ENCODE assay signal across 1 cellular context in the genomic region with DNA sequence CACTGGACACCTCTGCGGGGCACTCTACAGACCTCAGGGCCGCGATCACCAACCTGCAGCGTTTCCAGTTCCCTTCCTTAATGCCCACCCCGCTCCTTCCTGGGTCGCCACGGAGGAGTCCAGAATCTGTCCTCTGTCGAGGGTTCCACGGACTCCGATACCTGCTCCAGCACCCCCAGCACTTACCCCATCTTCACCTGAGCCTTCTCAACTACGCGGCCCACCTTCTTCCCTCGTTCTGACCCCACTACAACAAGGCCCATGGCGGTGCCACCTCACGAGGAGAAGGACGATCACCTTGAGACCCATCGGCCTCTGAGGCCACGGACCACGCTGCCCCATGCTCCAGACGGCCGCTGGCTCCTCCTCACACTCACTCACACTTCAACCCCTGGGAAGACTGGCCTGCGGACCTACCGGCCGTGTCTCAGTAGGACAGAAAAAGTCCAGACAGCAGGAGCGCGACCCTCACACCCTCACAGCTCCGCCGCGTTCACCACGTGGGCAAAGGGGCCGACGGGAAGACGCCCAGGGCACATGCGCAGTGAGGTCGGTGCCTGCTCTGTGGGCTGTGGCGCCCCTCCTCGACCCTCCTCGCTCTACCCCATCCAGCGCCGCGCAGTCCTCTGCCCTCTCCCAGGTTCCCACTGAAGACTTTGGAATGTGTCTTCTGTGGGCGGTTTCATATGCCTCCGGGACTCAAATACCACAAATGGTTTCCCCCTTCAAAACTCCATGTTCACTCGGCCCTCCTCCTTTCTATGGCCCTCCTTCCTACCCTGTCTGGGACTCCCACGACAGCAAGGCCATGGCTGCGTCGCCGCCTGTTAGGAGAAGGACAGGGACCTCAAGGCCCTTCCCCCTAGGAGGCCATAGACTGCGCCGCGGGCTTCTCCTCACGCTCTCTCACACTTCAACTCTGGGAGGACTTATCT.
A peak's percentile ranks its signal among the peaks of the same experiment; 100 is the strongest.
TF ChIP-seq lines count a peak whose summit lies in the region.

No MANE protein-coding gene starts in this region.

TF ChIP-seq in K562, 482 proteins besides CTCF, POLR2A, EP300 and RAD21 (continued from another document and continues in another):
- TF ChIP-seq, protein P1, sequence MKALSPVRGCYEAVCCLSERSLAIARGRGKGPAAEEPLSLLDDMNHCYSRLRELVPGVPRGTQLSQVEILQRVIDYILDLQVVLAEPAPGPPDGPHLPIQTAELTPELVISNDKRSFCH (CRISPR knock-in tag; IDR thresholded peaks at IDR 0.05) = no peak
- TF ChIP-seq, protein P1 (tag; IDR thresholded peaks at IDR 0.05) = peak; percentile 46; the same call in 1 of the 2 replicates
- TF ChIP-seq CREB3L1 (IDR thresholded peaks at IDR 0.05; ENCODE audit: borderline replicate concordance, low read depth) (peak; percentile 43; the same call in 1 of the 2 replicates), NCOA6 (IDR thresholded peaks at IDR 0.05) (no peak), ZBTB17 (CRISPR knock-in tag; IDR thresholded peaks at IDR 0.05) (peak; percentile 47; the same call in 1 of the 2 replicates), THAP12 (CRISPR knock-in tag; IDR thresholded peaks at IDR 0.05) (peak; percentile 84), ZNF766 (CRISPR knock-in tag; conservative IDR thresholded peaks at IDR 0.05) (peak; percentile 66), PTBP1 (IDR thresholded peaks at IDR 0.05; ENCODE audit: low read depth, low read length) (0 out of 2 replicates have a peak, but pooled peaks have one; percentile 10), ZNF197 (CRISPR knock-in tag; IDR thresholded peaks at IDR 0.05; ENCODE audit: low read depth) (0 out of 2 replicates have a peak, but pooled peaks have one; percentile 35), ZNF76 (CRISPR knock-in tag; IDR thresholded peaks at IDR 0.05; ENCODE audit: borderline replicate concordance) (peak; percentile 87), MAZ (CRISPR knock-in tag; conservative IDR thresholded peaks at IDR 0.05 in 1 of 2, IDR thresholded peaks at IDR 0.05 in 1 of 2) (peak in 1 of 2 experiments; percentile 67; a peak in 2 of 4 replicates), MXI1 (IDR thresholded peaks at IDR 0.05; ENCODE audit: low read depth, low read length) (no peak), POLR3A (IDR thresholded peaks at IDR 0.05; ENCODE audit: borderline replicate concordance, extremely low read depth, insufficient read depth, insufficient read length) (no peak), JUND (IDR thresholded peaks at IDR 0.05; ENCODE audit: borderline replicate concordance, low read depth, low read length) (no peak), JUND (tag; IDR thresholded peaks at IDR 0.05; ENCODE audit: borderline replicate concordance, low read depth, low read length) (0 out of 3 replicates have a peak, but pooled peaks have one; percentile 14), ZNF583 (CRISPR knock-in tag; IDR thresholded peaks at IDR 0.05) (peak; percentile 79; the same call in 1 of the 2 replicates), DMBX1 (CRISPR knock-in tag; IDR thresholded peaks at IDR 0.05; ENCODE audit: borderline replicate concordance) (peak; percentile 74; the same call in 1 of the 2 replicates), HDAC8 (tag; IDR thresholded peaks at IDR 0.05) (peak; percentile 86), SMARCC2 (IDR thresholded peaks at IDR 0.05; ENCODE audit: low read depth) (no peak), RHOXF2B (CRISPR knock-in tag; conservative IDR thresholded peaks at IDR 0.05) (no peak), RNF2 (IDR thresholded peaks at IDR 0.05) (peak; percentile 85), CEBPG (CRISPR knock-in tag; IDR thresholded peaks at IDR 0.05) (no peak), CEBPG (tag; conservative IDR thresholded peaks at IDR 0.05 in 1 of 2, IDR thresholded peaks at IDR 0.05 in 1 of 2) (no peak), NFATC3 (IDR thresholded peaks at IDR 0.05) (no peak), KDM1A (IDR thresholded peaks at IDR 0.05) (no peak), TEAD4 (IDR thresholded peaks at IDR 0.05; ENCODE audit: low read length) (no peak), TEAD4 (CRISPR knock-in tag; IDR thresholded peaks at IDR 0.05; ENCODE audit: borderline replicate concordance) (no peak), MXD1 (CRISPR knock-in tag; IDR thresholded peaks at IDR 0.05; ENCODE audit: borderline replicate concordance, poor library complexity, severe bottlenecking) (peak; percentile 24), TRIM24 (IDR thresholded peaks at IDR 0.05) (no peak), FOSL1 (tag; conservative IDR thresholded peaks at IDR 0.05) (0 out of 2 replicates have a peak, but pooled peaks have one; percentile 29), TAF1 (IDR thresholded peaks at IDR 0.05; ENCODE audit: control insufficient read depth, extremely low read depth, insufficient read depth, low read length, severe bottlenecking) (peak; percentile 7), ZNF274 (IDR thresholded peaks at IDR 0.05; ENCODE audit: borderline replicate concordance, low read depth, low read length) (no peak), KDM5B (IDR thresholded peaks at IDR 0.05; ENCODE audit: insufficient replicate concordance, low read depth, low read length) (peak; percentile 52), ZNF384 (IDR thresholded peaks at IDR 0.05; ENCODE audit: low read depth, low read length) (no peak), ZNF449 (CRISPR knock-in tag; IDR thresholded peaks at IDR 0.05) (peak; percentile 60; the same call in 1 of the 2 replicates), NFRKB (IDR thresholded peaks at IDR 0.05; ENCODE audit: low read depth) (peak; percentile 93; the same call in 1 of the 2 replicates), POLR2B (IDR thresholded peaks at IDR 0.05; ENCODE audit: low read depth, partially characterized antibody) (peak; percentile 53), PCBP1 (IDR thresholded peaks at IDR 0.05; ENCODE audit: low read depth, low read length, poor library complexity, severe bottlenecking) (no peak), RBM39 (optimal IDR thresholded peaks at IDR 0.05; ENCODE audit: low read depth, low read length) (no peak), RBM14 (IDR thresholded peaks at IDR 0.05; ENCODE audit: borderline replicate concordance, insufficient read depth, low read depth, low read length) (no peak), ZNF175 (CRISPR knock-in tag; IDR thresholded peaks at IDR 0.05; ENCODE audit: low read depth) (peak; percentile 85)
- TF ChIP-seq, protein P2, sequence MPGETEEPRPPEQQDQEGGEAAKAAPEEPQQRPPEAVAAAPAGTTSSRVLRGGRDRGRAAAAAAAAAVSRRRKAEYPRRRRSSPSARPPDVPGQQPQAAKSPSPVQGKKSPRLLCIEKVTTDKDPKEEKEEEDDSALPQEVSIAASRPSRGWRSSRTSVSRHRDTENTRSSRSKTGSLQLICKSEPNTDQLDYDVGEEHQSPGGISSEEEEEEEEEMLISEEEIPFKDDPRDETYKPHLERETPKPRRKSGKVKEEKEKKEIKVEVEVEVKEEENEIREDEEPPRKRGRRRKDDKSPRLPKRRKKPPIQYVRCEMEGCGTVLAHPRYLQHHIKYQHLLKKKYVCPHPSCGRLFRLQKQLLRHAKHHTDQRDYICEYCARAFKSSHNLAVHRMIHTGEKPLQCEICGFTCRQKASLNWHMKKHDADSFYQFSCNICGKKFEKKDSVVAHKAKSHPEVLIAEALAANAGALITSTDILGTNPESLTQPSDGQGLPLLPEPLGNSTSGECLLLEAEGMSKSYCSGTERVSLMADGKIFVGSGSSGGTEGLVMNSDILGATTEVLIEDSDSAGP (CRISPR knock-in tag; IDR thresholded peaks at IDR 0.05) = no peak
- TF ChIP-seq, protein P3, sequence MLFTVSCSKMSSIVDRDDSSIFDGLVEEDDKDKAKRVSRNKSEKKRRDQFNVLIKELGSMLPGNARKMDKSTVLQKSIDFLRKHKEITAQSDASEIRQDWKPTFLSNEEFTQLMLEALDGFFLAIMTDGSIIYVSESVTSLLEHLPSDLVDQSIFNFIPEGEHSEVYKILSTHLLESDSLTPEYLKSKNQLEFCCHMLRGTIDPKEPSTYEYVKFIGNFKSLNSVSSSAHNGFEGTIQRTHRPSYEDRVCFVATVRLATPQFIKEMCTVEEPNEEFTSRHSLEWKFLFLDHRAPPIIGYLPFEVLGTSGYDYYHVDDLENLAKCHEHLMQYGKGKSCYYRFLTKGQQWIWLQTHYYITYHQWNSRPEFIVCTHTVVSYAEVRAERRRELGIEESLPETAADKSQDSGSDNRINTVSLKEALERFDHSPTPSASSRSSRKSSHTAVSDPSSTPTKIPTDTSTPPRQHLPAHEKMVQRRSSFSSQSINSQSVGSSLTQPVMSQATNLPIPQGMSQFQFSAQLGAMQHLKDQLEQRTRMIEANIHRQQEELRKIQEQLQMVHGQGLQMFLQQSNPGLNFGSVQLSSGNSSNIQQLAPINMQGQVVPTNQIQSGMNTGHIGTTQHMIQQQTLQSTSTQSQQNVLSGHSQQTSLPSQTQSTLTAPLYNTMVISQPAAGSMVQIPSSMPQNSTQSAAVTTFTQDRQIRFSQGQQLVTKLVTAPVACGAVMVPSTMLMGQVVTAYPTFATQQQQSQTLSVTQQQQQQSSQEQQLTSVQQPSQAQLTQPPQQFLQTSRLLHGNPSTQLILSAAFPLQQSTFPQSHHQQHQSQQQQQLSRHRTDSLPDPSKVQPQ (CRISPR knock-in tag; IDR thresholded peaks at IDR 0.05; ENCODE audit: borderline replicate concordance) = no peak
- TF ChIP-seq, protein P4, sequence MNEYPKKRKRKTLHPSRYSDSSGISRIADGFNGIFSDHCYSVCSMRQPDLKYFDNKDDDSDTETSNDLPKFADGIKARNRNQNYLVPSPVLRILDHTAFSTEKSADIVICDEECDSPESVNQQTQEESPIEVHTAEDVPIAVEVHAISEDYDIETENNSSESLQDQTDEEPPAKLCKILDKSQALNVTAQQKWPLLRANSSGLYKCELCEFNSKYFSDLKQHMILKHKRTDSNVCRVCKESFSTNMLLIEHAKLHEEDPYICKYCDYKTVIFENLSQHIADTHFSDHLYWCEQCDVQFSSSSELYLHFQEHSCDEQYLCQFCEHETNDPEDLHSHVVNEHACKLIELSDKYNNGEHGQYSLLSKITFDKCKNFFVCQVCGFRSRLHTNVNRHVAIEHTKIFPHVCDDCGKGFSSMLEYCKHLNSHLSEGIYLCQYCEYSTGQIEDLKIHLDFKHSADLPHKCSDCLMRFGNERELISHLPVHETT (CRISPR knock-in tag; conservative IDR thresholded peaks at IDR 0.05 in 1 of 2, IDR thresholded peaks at IDR 0.05 in 1 of 2) = peak in 1 of 2 experiments; percentile 85; a peak in 2 of 4 replicates
- TF ChIP-seq, protein P5, sequence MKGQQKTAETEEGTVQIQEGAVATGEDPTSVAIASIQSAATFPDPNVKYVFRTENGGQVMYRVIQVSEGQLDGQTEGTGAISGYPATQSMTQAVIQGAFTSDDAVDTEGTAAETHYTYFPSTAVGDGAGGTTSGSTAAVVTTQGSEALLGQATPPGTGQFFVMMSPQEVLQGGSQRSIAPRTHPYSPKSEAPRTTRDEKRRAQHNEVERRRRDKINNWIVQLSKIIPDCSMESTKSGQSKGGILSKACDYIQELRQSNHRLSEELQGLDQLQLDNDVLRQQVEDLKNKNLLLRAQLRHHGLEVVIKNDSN (CRISPR knock-in tag; IDR thresholded peaks at IDR 0.05) = peak; percentile 66
- TF ChIP-seq, protein P6, sequence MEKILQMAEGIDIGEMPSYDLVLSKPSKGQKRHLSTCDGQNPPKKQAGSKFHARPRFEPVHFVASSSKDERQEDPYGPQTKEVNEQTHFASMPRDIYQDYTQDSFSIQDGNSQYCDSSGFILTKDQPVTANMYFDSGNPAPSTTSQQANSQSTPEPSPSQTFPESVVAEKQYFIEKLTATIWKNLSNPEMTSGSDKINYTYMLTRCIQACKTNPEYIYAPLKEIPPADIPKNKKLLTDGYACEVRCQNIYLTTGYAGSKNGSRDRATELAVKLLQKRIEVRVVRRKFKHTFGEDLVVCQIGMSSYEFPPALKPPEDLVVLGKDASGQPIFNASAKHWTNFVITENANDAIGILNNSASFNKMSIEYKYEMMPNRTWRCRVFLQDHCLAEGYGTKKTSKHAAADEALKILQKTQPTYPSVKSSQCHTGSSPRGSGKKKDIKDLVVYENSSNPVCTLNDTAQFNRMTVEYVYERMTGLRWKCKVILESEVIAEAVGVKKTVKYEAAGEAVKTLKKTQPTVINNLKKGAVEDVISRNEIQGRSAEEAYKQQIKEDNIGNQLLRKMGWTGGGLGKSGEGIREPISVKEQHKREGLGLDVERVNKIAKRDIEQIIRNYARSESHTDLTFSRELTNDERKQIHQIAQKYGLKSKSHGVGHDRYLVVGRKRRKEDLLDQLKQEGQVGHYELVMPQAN (IDR thresholded peaks at IDR 0.05; ENCODE audit: borderline replicate concordance) = peak; percentile 70
